30 cellular contexts compared by ENCODE assay signal in genomic region chr22:48510599-48510998, GRCh38.
"Had no signal": no experiment of that assay in that cellular context is flagged by ENCODE, and none has a peak within 500 bp of the region (broad histone marks: within the 10 kb centered on the region; RNA-seq: fewer than 3 reads in every experiment).

No MANE protein-coding gene starts in this region.

- H3K4me1 Mint-ChIP-seq: activated CD4-positive, alpha-beta memory T cell treated with anti-CD3 and anti-CD28 coated beads, Interleukin-2, amount 10 ng/mL, durations not matched to agents 7 days and 5 days; activated CD4-positive, alpha-beta T cell treated with anti-CD3 and anti-CD28 coated beads, Interleukin-2, amount 10 ng/mL, durations not matched to agents 7 days and 5 days; activated naive CD4-positive, alpha-beta T cell treated with anti-CD3 and anti-CD28 coated beads, Interleukin-2, amount 10 ng/mL, durations not matched to agents 7 days and 5 days; activated naive CD8-positive, alpha-beta T cell treated with anti-CD3 and anti-CD28 coated beads, Interleukin-2, amount 10 ng/mL, durations not matched to agents 7 days and 5 days; brain had no signal

- H3K27ac Mint-ChIP-seq: activated CD4-positive, alpha-beta memory T cell treated with anti-CD3 and anti-CD28 coated beads, Interleukin-2, amount 10 ng/mL, durations not matched to agents 7 days and 5 days; activated CD4-positive, alpha-beta T cell treated with anti-CD3 and anti-CD28 coated beads, Interleukin-2, amount 10 ng/mL, durations not matched to agents 7 days and 5 days; activated naive CD4-positive, alpha-beta T cell treated with anti-CD3 and anti-CD28 coated beads, Interleukin-2, amount 10 ng/mL, durations not matched to agents 7 days and 5 days; activated naive CD4-positive, alpha-beta T cell treated with anti-CD3 and anti-CD28 coated beads, Interleukin-2, amount 50 U/mL, for 72 hours; activated naive CD8-positive, alpha-beta T cell treated with anti-CD3 and anti-CD28 coated beads, Interleukin-2, amount 10 ng/mL, durations not matched to agents 7 days and 5 days; activated T-cell treated with anti-CD3 and anti-CD28 coated beads, Interleukin-2, amount 50 U/mL, for 24 hours; activated T-cell treated with anti-CD3 and anti-CD28 coated beads, Interleukin-2, amount 50 U/mL, for 72 hours; brain; T-helper 1 cell treated with Interleukin-12 subunit alpha and Interleukin-12 subunit beta and Interleukin-4 antibody, amounts not matched to agents 30 μg/mL and 1 μg/mL, for 36 hours had no signal

- H3K4me3 Mint-ChIP-seq: activated CD4-positive, alpha-beta memory T cell treated with anti-CD3 and anti-CD28 coated beads, Interleukin-2, amount 10 ng/mL, durations not matched to agents 7 days and 5 days; activated CD4-positive, alpha-beta T cell treated with anti-CD3 and anti-CD28 coated beads, Interleukin-2, amount 10 ng/mL, durations not matched to agents 7 days and 5 days; activated naive CD4-positive, alpha-beta T cell treated with anti-CD3 and anti-CD28 coated beads, Interleukin-2, amount 10 ng/mL, durations not matched to agents 7 days and 5 days; activated naive CD8-positive, alpha-beta T cell treated with anti-CD3 and anti-CD28 coated beads, Interleukin-2, amount 10 ng/mL, durations not matched to agents 7 days and 5 days; activated T-cell treated with anti-CD3 and anti-CD28 coated beads, Interleukin-2, amount 50 U/mL, for 24 hours; activated T-cell treated with anti-CD3 and anti-CD28 coated beads, Interleukin-2, amount 50 U/mL, for 72 hours; brain; T-helper 1 cell treated with Interleukin-12 subunit alpha and Interleukin-12 subunit beta and Interleukin-4 antibody, amounts not matched to agents 30 μg/mL and 1 μg/mL, for 36 hours had no signal

- H3K4me3 ChIP-seq: ascending aorta, breast epithelium, cardiac muscle cell, colonic mucosa, esophagus muscularis mucosa, gastrocnemius medialis, heart left ventricle had no signal

- ATAC-seq: activated naive CD4-positive, alpha-beta T cell treated with anti-CD3 and anti-CD28 coated beads, Interleukin-2, amount 50 U/mL, for 72 hours; activated T-cell treated with anti-CD3 and anti-CD28 coated beads, Interleukin-2, amount 50 U/mL, for 72 hours; foreskin keratinocyte; gastrocnemius medialis; heart left ventricle had no signal

- H3K9me3 ChIP-seq: ascending aorta, breast epithelium, colonic mucosa, esophagus muscularis mucosa, gastrocnemius medialis, heart left ventricle had no signal

- H3K27me3 ChIP-seq: ascending aorta, cardiac muscle cell, colonic mucosa, foreskin keratinocyte, gastrocnemius medialis had no signal

- H3K36me3 ChIP-seq: ascending aorta, breast epithelium, cardiac muscle cell, colonic mucosa, esophagus muscularis mucosa, gastrocnemius medialis, heart left ventricle had no signal

- H3K27me3 Mint-ChIP-seq: activated CD4-positive, alpha-beta memory T cell treated with anti-CD3 and anti-CD28 coated beads, Interleukin-2, amount 10 ng/mL, durations not matched to agents 7 days and 5 days; activated CD4-positive, alpha-beta T cell treated with anti-CD3 and anti-CD28 coated beads, Interleukin-2, amount 10 ng/mL, durations not matched to agents 7 days and 5 days; activated naive CD4-positive, alpha-beta T cell treated with anti-CD3 and anti-CD28 coated beads, Interleukin-2, amount 10 ng/mL, durations not matched to agents 7 days and 5 days; activated naive CD8-positive, alpha-beta T cell treated with anti-CD3 and anti-CD28 coated beads, Interleukin-2, amount 10 ng/mL, durations not matched to agents 7 days and 5 days; brain had no signal

- H3K27ac ChIP-seq: ascending aorta, breast epithelium, cardiac muscle cell, colonic mucosa, esophagus muscularis mucosa, foreskin keratinocyte, gastrocnemius medialis, heart left ventricle had no signal

- DNase-seq: activated CD4-positive, alpha-beta memory T cell treated with anti-CD3 and anti-CD28 coated beads, Interleukin-2, amount 10 ng/mL, durations not matched to agents 7 days and 5 days; activated CD4-positive, alpha-beta T cell treated with anti-CD3 and anti-CD28 coated beads for 1 hour; activated CD4-positive, alpha-beta T cell treated with anti-CD3 and anti-CD28 coated beads for 4 hours; activated CD4-positive, alpha-beta T cell treated with anti-CD3 and anti-CD28 coated beads, Interleukin-2, amount 10 ng/mL, durations not matched to agents 7 days and 5 days; activated CD4-positive, alpha-beta T cell treated with anti-CD3 and anti-CD28 coated beads, Interleukin-2, amount 50 U/mL, for 4 hours; activated CD8-positive, alpha-beta memory T cell treated with anti-CD3 and anti-CD28 coated beads, Interleukin-2, amount 50 U/mL, for 48 hours; activated gamma-delta T cell; activated naive CD4-positive, alpha-beta T cell; activated naive CD4-positive, alpha-beta T cell treated with anti-CD3 and anti-CD28 coated beads, Interleukin-2, amount 10 ng/mL, durations not matched to agents 7 days and 5 days; activated naive CD8-positive, alpha-beta T cell treated with anti-CD3 and anti-CD28 coated beads, Interleukin-2, amount 10 ng/mL, durations not matched to agents 7 days and 5 days; activated T-cell treated with anti-CD3 and anti-CD28 coated beads for 4 hours; activated T-cell treated with anti-CD3 and anti-CD28 coated beads, Interleukin-2, amount 50 U/mL, for 24 hours; activated T-cell treated with anti-CD3 and anti-CD28 coated beads, Interleukin-2, amount 50 U/mL, for 72 hours; central memory CD4-positive, alpha-beta T cell; cerebellar nuclear complex; colonic mucosa; effector CD8-positive, alpha-beta T cell; erythroblast; foreskin keratinocyte; gastrocnemius medialis; glutamatergic neuron; heart left ventricle; T-helper 9 cell had no signal

- H3K9me3 Mint-ChIP-seq: activated CD4-positive, alpha-beta memory T cell treated with anti-CD3 and anti-CD28 coated beads, Interleukin-2, amount 10 ng/mL, durations not matched to agents 7 days and 5 days; activated CD4-positive, alpha-beta T cell treated with anti-CD3 and anti-CD28 coated beads, Interleukin-2, amount 10 ng/mL, durations not matched to agents 7 days and 5 days; activated naive CD4-positive, alpha-beta T cell treated with anti-CD3 and anti-CD28 coated beads, Interleukin-2, amount 10 ng/mL, durations not matched to agents 7 days and 5 days; activated naive CD4-positive, alpha-beta T cell treated with anti-CD3 and anti-CD28 coated beads, Interleukin-2, amount 50 U/mL, for 72 hours; activated naive CD8-positive, alpha-beta T cell treated with anti-CD3 and anti-CD28 coated beads, Interleukin-2, amount 10 ng/mL, durations not matched to agents 7 days and 5 days; activated T-cell treated with anti-CD3 and anti-CD28 coated beads, Interleukin-2, amount 50 U/mL, for 24 hours; activated T-cell treated with anti-CD3 and anti-CD28 coated beads, Interleukin-2, amount 50 U/mL, for 72 hours; T-helper 1 cell treated with Interleukin-12 subunit alpha and Interleukin-12 subunit beta and Interleukin-4 antibody, amounts not matched to agents 30 μg/mL and 1 μg/mL, for 36 hours had no signal

- H3K36me3 Mint-ChIP-seq: activated naive CD4-positive, alpha-beta T cell treated with anti-CD3 and anti-CD28 coated beads, Interleukin-2, amount 10 ng/mL, durations not matched to agents 7 days and 5 days; activated naive CD4-positive, alpha-beta T cell treated with anti-CD3 and anti-CD28 coated beads, Interleukin-2, amount 50 U/mL, for 72 hours; activated naive CD8-positive, alpha-beta T cell treated with anti-CD3 and anti-CD28 coated beads, Interleukin-2, amount 10 ng/mL, durations not matched to agents 7 days and 5 days had no signal

- H3K4me1 ChIP-seq: ascending aorta, breast epithelium, colonic mucosa, esophagus muscularis mucosa, foreskin keratinocyte, gastrocnemius medialis, heart left ventricle had no signal
